ENCODE assay signal across 17 cellular contexts in genomic region chr4:42906906-42907774, GRCh38. TPM values are rescaled to one million over a fixed set of nuclear protein-coding genes. Genes with fewer than 3 reads are reported as not detected.
A peak's percentile ranks its signal among the peaks of the same experiment; 100 is the strongest.
DNase-seq lines count a peak whose midpoint lies in the region; ATAC-seq, FAIRE-seq and TF ChIP-seq lines count a peak whose summit lies in the region.
"Had no signal": no experiment of that assay in that cellular context is flagged by ENCODE, and none has a peak within 500 bp of the region (broad histone marks: within the 10 kb centered on the region; RNA-seq: fewer than 3 reads in every experiment).

No MANE protein-coding gene starts in this region.

- no peaks in the 10 kb centered on the region for H3K4me1 ChIP-seq in H1 (replicated peaks in 1 of 4; ENCODE audit: control insufficient read depth in 3 of 4, insufficient read depth in 4 of 4, low read length in 3 of 4)
- peaks cover 11% of the 10 kb centered on the region for H3K4me1 ChIP-seq in rectal smooth muscle tissue (ENCODE audit: control insufficient read depth, insufficient read depth, low read length)
- H3K4me1 ChIP-seq in spleen: no peaks in the 10 kb centered on the region
- H3K4me1 ChIP-seq: SJCRH30, tibial nerve had no signal

- H3K27ac ChIP-seq in H1 (ENCODE audit: low read depth, low read length) (no peak overlapping the region), rectal smooth muscle tissue (ENCODE audit: low read depth, low read length) (peak overlapping the region; percentile 50), spleen (no peak overlapping the region)
- H3K27ac ChIP-seq: brain microvascular endothelial cell, ovary, SJCRH30, tibial nerve had no signal

- H3K9ac ChIP-seq in H1 (replicated peaks in 1 of 4; ENCODE audit: extremely low read depth in 1 of 4, low read depth in 3 of 4, low read length in 3 of 4) (no peak overlapping the region), rectal smooth muscle tissue (ENCODE audit: low read length) (no peak overlapping the region)

- DNase-seq in GDM1 (lab: John Stamatoyannopoulos, UW): peak; percentile 11
- DNase-seq in NCI-H774 (lab: John Stamatoyannopoulos, UW): peak; percentile 38
- DNase-seq in H1 (ENCODE audit: low read depth in 1 of 2, low spot score in 2 of 2): no peak
- DNase-seq in GM19240 (ENCODE audit: insufficient read length, low spot score): no peak
- no peak for DNase-seq in NCI-H2029 treated with DMSO at 0.1 percent for 48 hours (lab: John Stamatoyannopoulos, UW)
- DNase-seq in spleen: no peak
- DNase-seq: activated CD8-positive, alpha-beta memory T cell treated with anti-CD3 and anti-CD28 coated beads for 24 hours; activated effector memory CD4-positive, alpha-beta T cell treated with Interleukin-2 at 50 U/mL for 16 hours; brain microvascular endothelial cell; IMR-90; NCI-H1436 treated with DMSO at 0.1 percent for 48 hours; NCI-H82; ovary; SJCRH30 had no signal

- POLR2A ChIA-PET in H1 (lab: Charles Lee; ENCODE audit: partially characterized antibody): no interaction called here

- H3K4me2 ChIP-seq in H1 (ENCODE audit: insufficient read depth in 1 of 2, low read depth in 2 of 2, low read length in 2 of 2): no peak overlapping the region

- no peaks in the 10 kb centered on the region for H3K9me3 ChIP-seq in H1 (ENCODE audit: insufficient read depth in 2 of 2, low read depth in 1 of 2, low read length in 1 of 2)
- no peaks in the 10 kb centered on the region for H3K9me3 ChIP-seq in spleen
- H3K9me3 ChIP-seq: ovary, SJCRH30, tibial nerve had no signal

- intact Hi-C loops in spleen (cut with DNase I; ENCODE audit: low total_unique reads): no loop called here

- 0 out of 2 replicates have a peak overlapping the region, but pooled peaks have one; percentile 1 for H2AFZ ChIP-seq in H1 (ENCODE audit: low read length)

- H2BK12ac ChIP-seq in H1 (ENCODE audit: low read depth, low read length): no peak overlapping the region

- no peaks in the 10 kb centered on the region for H3K23me2 ChIP-seq in H1 (ENCODE audit: low read depth, low read length)

- no peak overlapping the region for H2BK15ac ChIP-seq in H1 (ENCODE audit: low read length)

- no peak overlapping the region for H3K23ac ChIP-seq in H1 (ENCODE audit: insufficient read length)

- no peak overlapping the region for H2BK120ac ChIP-seq in H1 (replicated peaks; ENCODE audit: low read depth, low read length)

- H3K4me3 ChIP-seq in H1 (ENCODE audit: extremely low read depth in 1 of 4, insufficient read depth in 2 of 4, low read depth in 3 of 4, low read length in 4 of 4) (no peak overlapping the region), rectal smooth muscle tissue (ENCODE audit: low read length) (no peak overlapping the region), spleen (no peak overlapping the region)
- H3K4me3 ChIP-seq: ovary, SJCRH30, tibial nerve had no signal

- FAIRE-seq in H1 (lab: Jason Lieb, UNC): no peak

- no peak for TF ChIP-seq EP300 in H1 (IDR thresholded peaks at IDR 0.05; ENCODE audit: borderline replicate concordance in 1 of 2, low read depth in 2 of 2, low read length in 2 of 2)

- H3K4ac ChIP-seq in H1 (replicated peaks; ENCODE audit: insufficient read length, low read depth, low read length): no peak overlapping the region

- no peak for TF ChIP-seq POLR2A in H1 (IDR thresholded peaks at IDR 0.05; ENCODE audit: control extremely low read depth in 1 of 2, low read depth in 2 of 2, low read length in 2 of 2)
- no peak for TF ChIP-seq POLR2A in spleen (IDR thresholded peaks at IDR 0.05)

- ATAC-seq in HG03460 (IDR thresholded peaks at IDR 0.05; ENCODE audit: unreplicated experiment): no peak

- H3K56ac ChIP-seq in H1 (replicated peaks; ENCODE audit: insufficient read length, low read depth, low read length): no peak overlapping the region

- H4K5ac ChIP-seq in H1 (ENCODE audit: insufficient read length, low read depth, low read length): no peak overlapping the region

- no peaks in the 10 kb centered on the region for H4K20me1 ChIP-seq in H1 (replicated peaks in 1 of 2; ENCODE audit: control insufficient read depth in 1 of 2, insufficient read depth in 2 of 2, low read length in 2 of 2)

- CTCF ChIA-PET in H1 (lab: Charles Lee; ENCODE audit: partially characterized antibody): interaction anchor here (0.6 kb wide), 1 partner anchor 1587 kb away, joined by 3 read pairs; no protein-coding TSS in a partner anchor

- TF ChIP-seq RAD21 in H1 (IDR thresholded peaks at IDR 0.05 in 1 of 2, conservative IDR thresholded peaks at IDR 0.05 in 1 of 2; ENCODE audit: low read depth in 2 of 2, low read length in 2 of 2): no peak

- no peak overlapping the region for H4K8ac ChIP-seq in H1 (ENCODE audit: extremely low read depth, insufficient read depth, low read length)

- no peaks in the 10 kb centered on the region for H3K79me2 ChIP-seq in H1 (ENCODE audit: control insufficient read depth in 1 of 2, insufficient read depth in 2 of 2, low read length in 2 of 2)

- no peak for TF ChIP-seq CTCF in H1 (IDR thresholded peaks at IDR 0.05; ENCODE audit: control extremely low read depth in 1 of 3, insufficient read depth in 1 of 3, low read depth in 1 of 3, low read length in 3 of 3)
- TF ChIP-seq CTCF in spleen (IDR thresholded peaks at IDR 0.05 in 8 of 11, conservative IDR thresholded peaks at IDR 0.05 in 3 of 11): no peak

- H2BK5ac ChIP-seq in H1 (ENCODE audit: low read depth, low read length): no peak overlapping the region

- H3K18ac ChIP-seq in H1 (ENCODE audit: extremely low read depth, low read length): no peak overlapping the region

- H2AK5ac ChIP-seq in H1 (ENCODE audit: low read depth, low read length): no peak overlapping the region

- H3K79me1 ChIP-seq in H1 (ENCODE audit: low read depth, low read length): no peaks in the 10 kb centered on the region

- H3K14ac ChIP-seq in H1 (ENCODE audit: insufficient read length): no peak overlapping the region

- H3K27me3 ChIP-seq in H1 (replicated peaks in 1 of 4; ENCODE audit: control insufficient read depth in 3 of 4, extremely low read depth in 1 of 4, insufficient read depth in 3 of 4, low read length in 3 of 4): peaks cover 0 to 3% (median 0%) of the 10 kb centered on the region in 4 experiments; a peak in 1 of 7 replicates
- H3K27me3 ChIP-seq in rectal smooth muscle tissue (ENCODE audit: control insufficient read depth, insufficient read depth, low read length): no peaks in the 10 kb centered on the region
- H3K27me3 ChIP-seq in spleen (replicated peaks in 1 of 7): no peaks in the 10 kb centered on the region
- H3K27me3 ChIP-seq: brain microvascular endothelial cell, ovary, SJCRH30, tibial nerve had no signal

- 92% methylated on average over 6 of the region's 6 CpGs; no CpG with 5 or more reads in 1 of the 2 experiments for WGBS in H1 (ENCODE audit: extremely low coverage in 1 of 2, insufficient coverage in 1 of 2, insufficient read length in 1 of 2, insufficient replicate concordance in 2 of 2, low coverage in 1 of 2, low lambda C conversion rate in 2 of 2, missing lambda C conversion rate in 1 of 2), 2 experiments
- 56 to 64% (median 60%) methylated on average over 6 of the region's 6 CpGs for WGBS in spleen, 5 donors

- H4K91ac ChIP-seq in H1 (replicated peaks; ENCODE audit: insufficient read length, low read length): no peak overlapping the region

- H3K36me3 ChIP-seq in H1 (ENCODE audit: control insufficient read depth in 2 of 4, insufficient read depth in 4 of 4, low read length in 3 of 4) (no peaks in the 10 kb centered on the region), rectal smooth muscle tissue (ENCODE audit: control insufficient read depth, insufficient read depth, low read length) (no peaks in the 10 kb centered on the region), spleen (no peaks in the 10 kb centered on the region)
- H3K36me3 ChIP-seq: brain microvascular endothelial cell, ovary, SJCRH30, tibial nerve had no signal

- no peak overlapping the region for H2BK20ac ChIP-seq in H1 (ENCODE audit: low read length)

TF ChIP-seq in H1, 55 proteins besides CTCF, POLR2A, EP300 and RAD21 (continues in another document):
- TF ChIP-seq CEBPB (IDR thresholded peaks at IDR 0.05; ENCODE audit: low read depth, low read length) (no peak), TAF7 (optimal IDR thresholded peaks at IDR 0.05; ENCODE audit: borderline replicate concordance, low read depth, low read length) (no peak), MAX (IDR thresholded peaks at IDR 0.05) (no peak), CTBP2 (IDR thresholded peaks at IDR 0.05; ENCODE audit: borderline replicate concordance, insufficient read depth, insufficient read length, low read length) (no peak), HDAC6 (IDR thresholded peaks at IDR 0.05; ENCODE audit: low read depth, low read length) (no peak), CBX8 (IDR thresholded peaks at IDR 0.05; ENCODE audit: borderline replicate concordance, low read depth, low read length) (no peak), ZNF274 (IDR thresholded peaks at IDR 0.05; ENCODE audit: borderline replicate concordance, extremely low read depth, low read length) (no peak), E2F6 (IDR thresholded peaks at IDR 0.05) (no peak), POU5F1 (IDR thresholded peaks at IDR 0.05; ENCODE audit: low read depth, low read length) (no peak), TBP (IDR thresholded peaks at IDR 0.05; ENCODE audit: low read depth, low read length) (no peak)

RNA-seq across cellular contexts. Expression of gene GRXCR1, which starts 14.6 kb away (rescaled TPM):
- not detected in 2 replicates for total RNA-seq in H1 (2021; fragmentation: NEBNext Ultra II Directional; extraction: Animal tissue kit (Norgen Biotek cat#: 25700))
- polyA plus RNA-seq in H1 (2011; rRNA removed) (not detected in 2 replicates), spleen (not detected)
- not detected for polyA plus RNA-seq in H1 (2011; cell fraction: cytosol; rRNA removed)
- polyA plus RNA-seq in H1 (2011; cell fraction: nucleus; rRNA removed): not detected
- not detected in 4 replicates for polyA plus RNA-seq in H1 (2012, experiment 1 of 2)
- polyA plus RNA-seq in H1 (2012, experiment 2 of 2): not detected
- not detected for polyA plus RNA-seq in H1 (2013, experiment 1 of 2)
- not detected for polyA plus RNA-seq in H1 (2013, experiment 2 of 2)
- not detected in 2 replicates for polyA minus RNA-seq in H1 (2011; rRNA and poly(A)+ RNA removed)
- not detected for polyA minus RNA-seq in H1 (2011; cell fraction: cytosol; rRNA and poly(A)+ RNA removed)
- polyA minus RNA-seq in H1 (2011; cell fraction: nucleus; rRNA and poly(A)+ RNA removed): not detected
- not detected for total RNA-seq in spleen
- total RNA-seq: IMR-90, ovary, SJCRH30, tibial nerve had no signal
- polyA plus RNA-seq: IMR-90, ovary had no signal

Comparison
In these comparisons a context has a peak if more than half of its experiments do, and no peak if none do; other contexts are left out.
1. DNase-seq: peak in GDM1 (single experiment) and NCI-H774 (single experiment); none in H1 (0 of 2), GM19240 (single experiment), NCI-H2029 treated with DMSO at 0.1 percent for 48 hours (single experiment) and spleen (single experiment).